Comparison of ENCODE assay signal across 8 cellular contexts in the genomic region with DNA sequence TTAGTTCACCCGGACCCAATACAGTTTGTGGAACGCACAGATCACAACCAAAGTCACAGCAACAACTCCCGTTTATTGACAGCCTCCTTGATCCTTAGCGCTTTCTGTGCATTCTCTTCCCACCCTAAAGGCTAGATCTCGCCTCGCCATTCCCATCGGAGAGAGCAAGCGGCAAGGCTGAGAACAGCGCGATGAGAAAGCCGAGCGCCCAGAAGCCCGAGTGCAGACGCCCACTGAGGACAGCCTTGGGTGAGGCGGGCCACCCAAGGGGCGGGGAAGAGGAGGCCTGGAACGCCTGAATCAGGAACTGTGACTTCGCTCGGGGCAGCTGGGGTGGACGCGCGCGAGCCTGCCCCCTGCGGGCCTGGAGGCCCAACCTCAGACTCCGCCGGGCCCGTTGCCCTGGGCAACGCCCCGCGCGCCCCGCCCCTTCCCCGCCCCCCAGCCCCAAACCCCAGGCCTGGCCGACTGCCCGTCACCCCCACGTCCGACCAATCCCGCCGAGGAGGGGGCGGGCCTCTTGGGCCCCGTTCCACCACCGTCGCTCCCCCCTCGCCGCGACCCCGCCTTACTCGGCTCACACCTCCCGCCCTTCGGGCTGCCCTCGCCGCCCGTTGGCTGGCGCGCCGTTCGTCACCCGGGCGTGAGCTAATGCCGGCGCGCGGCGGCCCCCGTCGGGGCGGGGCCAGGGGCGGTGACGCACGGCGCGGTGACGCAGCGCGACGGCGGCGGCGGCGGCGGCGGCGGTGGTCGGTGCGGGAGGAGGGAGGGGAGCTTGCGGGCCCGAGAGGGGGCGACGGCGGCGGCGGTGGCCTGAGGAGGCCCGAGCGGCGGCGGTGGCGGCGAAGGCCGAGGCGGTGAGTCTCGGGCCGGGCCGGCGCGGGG. TPM values are rescaled to one million over a fixed set of nuclear protein-coding genes. Genes with fewer than 3 reads are reported as not detected.
DNase-seq lines count a peak whose midpoint lies in the region; ATAC-seq lines count a peak whose summit lies in the region.

A gene with protein sequence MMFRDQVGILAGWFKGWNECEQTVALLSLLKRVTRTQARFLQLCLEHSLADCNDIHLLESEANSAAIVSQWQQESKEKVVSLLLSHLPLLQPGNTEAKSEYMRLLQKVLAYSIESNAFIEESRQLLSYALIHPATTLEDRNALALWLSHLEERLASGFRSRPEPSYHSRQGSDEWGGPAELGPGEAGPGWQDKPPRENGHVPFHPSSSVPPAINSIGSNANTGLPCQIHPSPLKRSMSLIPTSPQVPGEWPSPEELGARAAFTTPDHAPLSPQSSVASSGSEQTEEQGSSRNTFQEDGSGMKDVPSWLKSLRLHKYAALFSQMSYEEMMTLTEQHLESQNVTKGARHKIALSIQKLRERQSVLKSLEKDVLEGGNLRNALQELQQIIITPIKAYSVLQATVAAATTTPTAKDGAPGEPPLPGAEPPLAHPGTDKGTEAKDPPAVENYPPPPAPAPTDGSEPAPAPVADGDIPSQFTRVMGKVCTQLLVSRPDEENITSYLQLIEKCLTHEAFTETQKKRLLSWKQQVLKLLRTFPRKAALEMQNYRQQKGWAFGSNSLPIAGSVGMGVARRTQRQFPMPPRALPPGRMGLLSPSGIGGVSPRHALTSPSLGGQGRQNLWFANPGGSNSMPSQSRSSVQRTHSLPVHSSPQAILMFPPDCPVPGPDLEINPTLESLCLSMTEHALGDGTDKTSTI (plus strand): TSS at position 702 of the 885 bp plus-strand sequence. CDS start 14,473 bp downstream, outside the sequence.

- H3K9me3 Mint-ChIP-seq in IgD-negative memory B cell: no peaks in the 10 kb centered on the region

- peaks cover 46 to 53% (median 46%) of the 10 kb centered on the region in 3 donors for H3K4me1 Mint-ChIP-seq in IgD-negative memory B cell

- DNase-seq in DMS153 treated with DMSO at 0.1 percent for 48 hours (lab: John Stamatoyannopoulos, UW; ENCODE audit: unreplicated experiment) (peak; percentile 93), OCI-M1 (lab: John Stamatoyannopoulos, UW) (peak; percentile 100), activated T-cell treated with anti-CD3 and anti-CD28 coated beads for 4 hours (peak; percentile 98), epithelial cell of prostate (ENCODE audit: low read depth, low spot score) (peak; percentile 88), mucosa of gallbladder (ENCODE audit: low spot score) (peak; percentile 99)
- DNase-seq in stimulated activated CD8-positive, alpha-beta memory T cell treated with anti-CD3 and anti-CD28 coated beads, Interleukin-4, amount 100 ng/mL, for 4 hours (ENCODE audit: low read depth in 2 of 2, low spot score in 1 of 2): peak; percentile 95 to 99

- peak within 1 kb of the TSS; percentile 93 to 100 (median 96) for H3K4me3 Mint-ChIP-seq in IgD-negative memory B cell

- peak within 1 kb of the TSS; percentile 81 to 96 (median 96) for H3K27ac Mint-ChIP-seq in IgD-negative memory B cell

- H3K27ac ChIP-seq in epithelial cell of prostate: peak within 1 kb of the TSS; percentile 66

- no peaks in the 10 kb centered on the region for H3K27me3 Mint-ChIP-seq in IgD-negative memory B cell

- H3K36me3 Mint-ChIP-seq in IgD-negative memory B cell: peaks cover 7% of the 10 kb centered on the region

- ATAC-seq in GM21529 (IDR thresholded peaks at IDR 0.05; ENCODE audit: unreplicated experiment): peak; percentile 81

RNA-seq across cellular contexts. Expression of the gene that starts here (rescaled TPM):
- 22.2 TPM for polyA plus RNA-seq in IgD-negative memory B cell
- 106 TPM for total RNA-seq in mucosa of gallbladder

Comparison
In these comparisons a context has a peak if more than half of its experiments do, and no peak if none do; other contexts are left out.
1. Peak in every context shown above with its lines: DNase-seq, ATAC-seq and H3K27ac ChIP-seq.